ENCODE assay signal across 8 cellular contexts in the genomic region with DNA sequence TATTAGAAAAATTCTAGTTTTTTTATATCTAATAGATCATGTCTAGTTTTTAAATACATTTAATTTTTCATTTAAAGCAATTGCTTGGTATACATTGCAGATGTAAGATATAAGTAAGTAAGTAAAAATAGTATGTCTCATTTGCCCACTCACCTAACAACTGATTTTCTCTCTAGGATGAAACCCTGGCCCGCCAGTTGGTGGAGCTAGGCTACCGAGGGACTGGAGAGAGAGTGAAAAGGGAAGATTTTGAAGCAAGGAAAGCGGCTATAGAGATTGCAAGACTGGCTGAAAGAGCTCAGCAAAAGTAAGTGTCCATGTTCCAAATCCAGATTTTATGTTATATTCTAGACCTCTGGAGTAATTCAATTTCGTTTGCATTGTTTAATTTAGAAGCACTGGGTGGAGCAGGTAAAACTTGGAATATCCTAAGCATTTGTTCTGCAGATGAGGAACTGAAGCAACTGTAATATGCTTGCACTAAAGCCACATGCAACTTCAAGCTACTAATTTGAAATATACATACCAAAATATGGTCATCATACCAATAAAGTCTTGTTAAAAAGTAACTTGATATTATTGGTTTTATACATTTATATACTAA. TPM values are rescaled to one million over a fixed set of nuclear protein-coding genes. Genes with fewer than 3 reads are reported as not detected.
DNase-seq lines count a peak whose midpoint lies in the region; ATAC-seq and TF ChIP-seq lines count a peak whose summit lies in the region.

No MANE protein-coding gene starts in this region.

- intact Hi-C loops in activated CD8-positive, alpha-beta T cell treated with anti-CD3 and anti-CD28 coated beads for 36 hours (cut with micrococcal nuclease): loop anchor here (5.0 kb wide), 1 partner anchor 680 kb away; no protein-coding TSS in a partner anchor
- intact Hi-C loops in CD14-positive monocyte (cut with micrococcal nuclease): loop anchor here in 1 of 2 donors (5.0 kb wide), 1 partner anchor 630 kb away; no protein-coding TSS in a partner anchor

- TF ChIP-seq CTCF in activated CD8-positive, alpha-beta T cell treated with anti-CD3 and anti-CD28 coated beads for 36 hours (IDR thresholded peaks at IDR 0.05): peak; percentile 57
- TF ChIP-seq CTCF in fibroblast of villous mesenchyme (IDR thresholded peaks at IDR 0.05; ENCODE audit: insufficient read depth, low read depth, low read length): peak; percentile 56
- TF ChIP-seq CTCF in CD14-positive monocyte (IDR thresholded peaks at IDR 0.05): no peak

- H3K36me3 ChIP-seq in H7 (replicated peaks; ENCODE audit: control insufficient read depth, insufficient read depth, low read length): no peaks in the 10 kb centered on the region

- CTCF ChIA-PET in activated CD8-positive, alpha-beta T cell treated with anti-CD3 and anti-CD28 coated beads for 36 hours (lab: Charles Lee): interaction anchor here (0.6 to 1.6 kb wide), 22 partner anchors 9 to 708 kb away, joined by 3 to 14 read pairs (median 3); a partner anchor contains a TSS

- peaks cover 2% of the 10 kb centered on the region for H3K4me1 Mint-ChIP-seq in activated CD8-positive, alpha-beta T cell treated with anti-CD3 and anti-CD28 coated beads for 36 hours (ENCODE audit: low read depth)
- no peaks in the 10 kb centered on the region for H3K4me1 Mint-ChIP-seq in CD14-positive monocyte

- no peak overlapping the region for H3K4me3 Mint-ChIP-seq in activated CD8-positive, alpha-beta T cell treated with anti-CD3 and anti-CD28 coated beads for 36 hours
- H3K4me3 Mint-ChIP-seq in CD14-positive monocyte: no peak overlapping the region

- no peaks in the 10 kb centered on the region for H3K9me3 Mint-ChIP-seq in activated CD8-positive, alpha-beta T cell treated with anti-CD3 and anti-CD28 coated beads for 36 hours
- H3K9me3 Mint-ChIP-seq in CD14-positive monocyte: no peaks in the 10 kb centered on the region

- no peaks in the 10 kb centered on the region for H3K36me3 Mint-ChIP-seq in activated CD8-positive, alpha-beta T cell treated with anti-CD3 and anti-CD28 coated beads for 36 hours (ENCODE audit: low read depth)
- no peaks in the 10 kb centered on the region for H3K36me3 Mint-ChIP-seq in CD14-positive monocyte

- POLR2A ChIA-PET in activated CD8-positive, alpha-beta T cell treated with anti-CD3 and anti-CD28 coated beads for 36 hours (lab: Charles Lee): no interaction called here

- no peak overlapping the region for H3K27ac Mint-ChIP-seq in activated CD8-positive, alpha-beta T cell treated with anti-CD3 and anti-CD28 coated beads for 36 hours
- no peak overlapping the region for H3K27ac Mint-ChIP-seq in CD14-positive monocyte

- H3K4me3 ChIP-seq in H7 (ENCODE audit: insufficient read depth, low read depth, low read length) (no peak overlapping the region), fibroblast of villous mesenchyme (ENCODE audit: low read depth, low read length) (no peak overlapping the region)

- no peak for ATAC-seq in activated CD8-positive, alpha-beta T cell treated with anti-CD3 and anti-CD28 coated beads for 36 hours

- no peaks in the 10 kb centered on the region for H3K27me3 ChIP-seq in H7 (ENCODE audit: control insufficient read depth, insufficient read depth, low read length)

- peak; percentile 3 for DNase-seq in NCI-H2196 (lab: John Stamatoyannopoulos, UW; ENCODE audit: unreplicated experiment)
- DNase-seq in NCI-H2196 treated with DMSO at 0.1 percent for 48 hours (lab: John Stamatoyannopoulos, UW; ENCODE audit: unreplicated experiment): no peak
- peak; percentile 35 for DNase-seq in H7
- peak; percentile 22 for DNase-seq in NCI-H226
- DNase-seq in activated CD8-positive, alpha-beta T cell treated with anti-CD3 and anti-CD28 coated beads for 36 hours: peak; percentile 59
- DNase-seq in fibroblast of villous mesenchyme (ENCODE audit: low read depth): peak; percentile 22
- peak; percentile 45 for DNase-seq in retina
- DNase-seq in CD14-positive monocyte (ENCODE audit: low spot score): no peak

- peaks cover 19% of the 10 kb centered on the region for H3K27me3 Mint-ChIP-seq in activated CD8-positive, alpha-beta T cell treated with anti-CD3 and anti-CD28 coated beads for 36 hours
- peaks cover 2 to 14% (median 10%) of the 10 kb centered on the region in 3 donors for H3K27me3 Mint-ChIP-seq in CD14-positive monocyte (ENCODE audit: low read depth in 3 of 3)

RNA-seq across cellular contexts. Expression of a gene that starts 27.1 kb away (rescaled TPM):
- total RNA-seq in H7 (2014; rRNA removed; shearing (Covaris generic)): not detected in 2 replicates
- total RNA-seq in activated CD8-positive, alpha-beta T cell treated with anti-CD3 and anti-CD28 coated beads for 36 hours: not detected
- total RNA-seq in fibroblast of villous mesenchyme: 2.6 and 3.9 TPM in 2 replicates
- not detected for polyA plus RNA-seq in CD14-positive monocyte

Comparison
In these comparisons a context has a peak if more than half of its experiments do, and no peak if none do; other contexts are left out.
1. DNase-seq: peak in NCI-H2196 (single experiment), H7 (single experiment), NCI-H226 (single experiment), activated CD8-positive, alpha-beta T cell treated with anti-CD3 and anti-CD28 coated beads for 36 hours (single experiment), fibroblast of villous mesenchyme (single experiment) and retina (single experiment); none in NCI-H2196 treated with DMSO at 0.1 percent for 48 hours (single experiment) and CD14-positive monocyte (single experiment).